8 cellular contexts compared by ENCODE assay signal in genomic region chr16:50265260-50265659, GRCh38. TPM values are rescaled to one million over a fixed set of nuclear protein-coding genes. Genes with fewer than 3 reads are reported as not detected.
A peak's percentile ranks its signal among the peaks of the same experiment; 100 is the strongest.
DNase-seq lines count a peak whose midpoint lies in the region; ATAC-seq and TF ChIP-seq lines count a peak whose summit lies in the region.

No MANE protein-coding gene starts in this region.

- no peaks in the 10 kb centered on the region for H3K36me3 ChIP-seq in mucosa of descending colon (ENCODE audit: low read depth)

- H3K4me3 ChIP-seq in AG10803 (ENCODE audit: low read length) (no peak overlapping the region), mucosa of descending colon (no peak overlapping the region)

- TF ChIP-seq CTCF in AG10803 (conservative IDR thresholded peaks at IDR 0.05; ENCODE audit: low read length) (peak; percentile 26), GM13976 (IDR thresholded peaks at IDR 0.05; ENCODE audit: borderline replicate concordance, control extremely low read depth, extremely low read depth, insufficient read depth, missing control alignments) (peak; percentile 17), mucosa of descending colon (IDR thresholded peaks at IDR 0.05) (peak; percentile 29)

- DNase-seq in AG10803 (ENCODE audit: low read depth): no peak
- no peak for DNase-seq in GM13976 (ENCODE audit: low spot score)
- DNase-seq in NCI-H2171 treated with DMSO at 0.1 percent for 48 hours (lab: John Stamatoyannopoulos, UW): peak; percentile 78
- DNase-seq in activated effector memory CD4-positive, alpha-beta T cell treated with Interleukin-2 at 50 U/mL for 16 hours: peak; percentile 33
- DNase-seq in mucosa of descending colon: peak; percentile 48 to 53 (median 52)
- no peak for DNase-seq in NCI-H2029 (lab: John Stamatoyannopoulos, UW)

- peaks cover 29% of the 10 kb centered on the region for H3K4me1 ChIP-seq in mucosa of descending colon (ENCODE audit: low read depth)

- no peaks in the 10 kb centered on the region for H3K9me3 ChIP-seq in mucosa of descending colon

- ATAC-seq in mucosa of descending colon (peak; percentile 58), HG03460 (IDR thresholded peaks at IDR 0.05; ENCODE audit: unreplicated experiment) (no peak), HG02852 (IDR thresholded peaks at IDR 0.05; ENCODE audit: unreplicated experiment) (no peak)

- in situ Hi-C loops in GM13976 (cut with MboI; ENCODE audit: low sequenced_read_pairs, unreplicated experiment): no loop called here

- intact Hi-C loops in mucosa of descending colon (cut with DNase I, micrococcal nuclease): no loop called here

RNA-seq across cellular contexts. Expression of gene ADCY7, which starts 1.1 kb away (rescaled TPM):
- 10 to 100 TPM; 12.4 to 25.0 (median 22.7) TPM for total RNA-seq in mucosa of descending colon

Comparison
In these comparisons a context has a peak if more than half of its experiments do, and no peak if none do; other contexts are left out.
1. DNase-seq: peak in NCI-H2171 treated with DMSO at 0.1 percent for 48 hours (single experiment), activated effector memory CD4-positive, alpha-beta T cell treated with Interleukin-2 at 50 U/mL for 16 hours (single experiment) and mucosa of descending colon (3 of 3); none in AG10803 (single experiment), GM13976 (single experiment) and NCI-H2029 (single experiment).
2. Peak in every context shown above with its lines, with median percentiles within 50 percentile points of each other: CTCF ChIP-seq.